Comparison of ENCODE assay signal across 8 cellular contexts in genomic region chr14:91286530-91286937, GRCh38. TPM values are rescaled to one million over a fixed set of nuclear protein-coding genes. Genes with fewer than 3 reads are reported as not detected.
DNase-seq lines count a peak whose midpoint lies in the region; ATAC-seq and TF ChIP-seq lines count a peak whose summit lies in the region.
"Had no signal": no experiment of that assay in that cellular context is flagged by ENCODE, and none has a peak within 500 bp of the region (broad histone marks: within the 10 kb centered on the region; RNA-seq: fewer than 3 reads in every experiment).

No MANE protein-coding gene starts in this region.

- peaks cover 0 to 21% (median 6%) of the 10 kb centered on the region in 12 donors for H3K4me1 ChIP-seq in heart left ventricle

- H3K27me3 ChIP-seq in heart left ventricle, result no peaks in the 10 kb centered on the region

- POLR2A ChIA-PET in T-cell (lab: Charles Lee), result interaction anchor here in 1 of 2 donors (0.7 kb wide), 1 partner anchor 109 kb away, joined by 3 read pairs; no protein-coding TSS in a partner anchor

- peak overlapping the region; percentile 40 to 71 for H3K27ac Mint-ChIP-seq in T-cell

- peaks cover 12 to 20% (median 14%) of the 10 kb centered on the region in 3 donors for H3K4me1 Mint-ChIP-seq in T-cell

- TF ChIP-seq CTCF in GM12875 (IDR thresholded peaks at IDR 0.05; ENCODE audit: borderline replicate concordance, insufficient read depth, low read depth, low read length) (peak; percentile 63), heart left ventricle (IDR thresholded peaks at IDR 0.05) (peak; percentile 81 to 95 (median 88))

- 33 to 48% (median 44%) methylated on average over 7 of the region's 7 CpGs for WGBS in heart left ventricle, 4 donors

- DNase-seq in NCI-H1092 (lab: John Stamatoyannopoulos, UW), result peak; percentile 71
- peak; percentile 36 to 85 (median 74) for DNase-seq in T-cell
- peak; percentile 61 for DNase-seq in activated naive CD8-positive, alpha-beta T cell treated with anti-CD3 and anti-CD28 coated beads, Interleukin-2, amount 50 U/mL, for 16 hours (ENCODE audit: low read depth, low spot score)
- DNase-seq in heart left ventricle, result peak; percentile 50 to 82 (median 72)
- peak; percentile 62 for DNase-seq in putamen (ENCODE audit: low spot score)

- intact Hi-C loops in heart left ventricle (cut with DNase I), result loop anchor here (1.0 to 10.0 kb wide), 8 partner anchors 109 to 389 kb away; no protein-coding TSS in a partner anchor

- ATAC-seq in T-cell (replicated peaks in 1 of 4), result peak; percentile 56 to 78 (median 76)
- ATAC-seq in heart left ventricle, result peak in 3 of 4 donors; percentile 67 to 75 (median 68)
- no peak for ATAC-seq in GM21576 (IDR thresholded peaks at IDR 0.05; ENCODE audit: unreplicated experiment)

- no peak overlapping the region for H3K4me3 Mint-ChIP-seq in T-cell

- H3K9me3 Mint-ChIP-seq in T-cell, result no peaks in the 10 kb centered on the region

- H3K27me3 Mint-ChIP-seq in T-cell, result no peaks in the 10 kb centered on the region

- peaks cover 72% of the 10 kb centered on the region for H3K36me3 Mint-ChIP-seq in T-cell

- CTCF ChIA-PET in T-cell (lab: Charles Lee), result interaction anchor here (0.5 to 3.8 kb wide), 11 partner anchors 11 to 397 kb away, joined by 3 to 62 read pairs (median 8); no protein-coding TSS in a partner anchor

- H3K4me3 ChIP-seq in GM12875 (ENCODE audit: low read depth, low read length) (no peak overlapping the region), heart left ventricle (no peak overlapping the region)
- H3K4me3 ChIP-seq: skin epidermis had no signal

- peaks cover 0 to 91% (median 4%) of the 10 kb centered on the region in 9 donors for H3K36me3 ChIP-seq in heart left ventricle

- no peak for TF ChIP-seq POLR2A in heart left ventricle (IDR thresholded peaks at IDR 0.05)

- H3K27ac ChIP-seq in heart left ventricle, result no peak overlapping the region

- peaks cover 0 to 5% (median 0%) of the 10 kb centered on the region in 12 donors for H3K9me3 ChIP-seq in heart left ventricle

RNA-seq across cellular contexts. Expression of gene GPR68, which starts 42.0 kb away (rescaled TPM):
- total RNA-seq in T-cell (10 to 100 TPM in 3 of 5 donors, 1 to 10 TPM in 2; 3.0 to 16.4 (median 10.0) TPM), heart left ventricle (1 to 10 TPM in 2 of 9 donors, under 1 TPM in 6, not detected in 1; 0.31 to 2.6 (median 0.59) TPM)
- 1 to 10 TPM in 1 of 2 donors, under 1 TPM in 1; 0.08 to 1.6 TPM for polyA plus RNA-seq in heart left ventricle
